2 cellular contexts compared by ENCODE assay signal in genomic region chr11:27387362-27387761, GRCh38.
TF ChIP-seq lines count a peak whose summit lies in the region.

No MANE protein-coding gene starts in this region.

TF ChIP-seq in A549, 52 proteins besides CTCF, POLR2A, EP300 and RAD21:
- TF ChIP-seq BCL3 (IDR thresholded peaks at IDR 0.05) (no peak), REST (IDR thresholded peaks at IDR 0.05) (no peak), GATA3 (IDR thresholded peaks at IDR 0.05; ENCODE audit: borderline replicate concordance) (no peak), RFX5 (IDR thresholded peaks at IDR 0.05) (no peak), RNF2 (IDR thresholded peaks at IDR 0.05; ENCODE audit: borderline replicate concordance, low read depth) (no peak), MAZ (IDR thresholded peaks at IDR 0.05; ENCODE audit: borderline replicate concordance, low read depth, low read length) (no peak), EHMT2 (IDR thresholded peaks at IDR 0.05; ENCODE audit: low read depth) (no peak), FOSB (CRISPR knock-in tag; IDR thresholded peaks at IDR 0.05) (no peak), ZFP36 (IDR thresholded peaks at IDR 0.05; ENCODE audit: borderline replicate concordance, partially characterized antibody) (no peak), JUNB (IDR thresholded peaks at IDR 0.05) (no peak), POLR2AphosphoS2 (conservative IDR thresholded peaks at IDR 0.05; ENCODE audit: low read length) (no peak), HOXB13 (CRISPR knock-in tag; IDR thresholded peaks at IDR 0.05; ENCODE audit: low read depth) (no peak), HOXB5 (CRISPR knock-in tag; IDR thresholded peaks at IDR 0.05) (no peak)

TF ChIP-seq in HEK293, 187 proteins besides CTCF, POLR2A, EP300 and RAD21:
- TF ChIP-seq PRDM10 (tag by site-specific recombination; IDR thresholded peaks at IDR 0.05), result peak; percentile 53
- TF ChIP-seq ZNF404 (tag by site-specific recombination; IDR thresholded peaks at IDR 0.05), result no peak
